Comparison of ENCODE assay signal across 17 cellular contexts in the genomic region with DNA sequence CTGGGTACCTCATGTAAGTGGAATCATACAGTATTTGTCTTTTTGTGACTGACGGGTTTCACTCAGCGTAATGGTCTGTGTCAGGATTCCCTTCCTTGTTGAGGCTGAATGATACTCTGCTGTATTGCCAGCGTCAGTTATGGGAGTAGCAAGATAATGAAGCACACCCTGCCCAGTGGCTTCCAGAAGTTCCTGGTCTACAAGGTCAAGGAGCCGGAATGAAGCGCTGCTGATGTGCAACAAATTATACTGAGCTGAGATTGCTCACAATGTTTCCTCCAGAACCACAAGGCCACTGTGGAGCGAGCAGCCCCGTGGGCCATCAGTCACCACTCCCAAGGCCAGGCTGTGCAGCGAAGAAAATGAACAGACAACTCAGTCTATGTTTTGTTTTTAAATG. TPM values are rescaled to one million over a fixed set of nuclear protein-coding genes. Genes with fewer than 3 reads are reported as not detected.
A peak's percentile ranks its signal among the peaks of the same experiment; 100 is the strongest.
DNase-seq lines count a peak whose midpoint lies in the region; ATAC-seq and TF ChIP-seq lines count a peak whose summit lies in the region.
"Had no signal": no experiment of that assay in that cellular context is flagged by ENCODE, and none has a peak within 500 bp of the region (broad histone marks: within the 10 kb centered on the region; RNA-seq: fewer than 3 reads in every experiment).

No MANE protein-coding gene starts in this region.

- H3K36me3 Mint-ChIP-seq in naive thymus-derived CD4-positive, alpha-beta T cell, result no peaks in the 10 kb centered on the region
- no peaks in the 10 kb centered on the region for H3K36me3 Mint-ChIP-seq in CD14-positive monocyte

- peak overlapping the region; percentile 26; the same call in 1 of the 2 replicates for H3K9ac ChIP-seq in OCI-LY3 (ENCODE audit: low read length)

- H3K9me3 ChIP-seq in OCI-LY3 (ENCODE audit: insufficient read depth, low read length), result no peaks in the 10 kb centered on the region
- no peaks in the 10 kb centered on the region for H3K9me3 ChIP-seq in naive thymus-derived CD4-positive, alpha-beta T cell (ENCODE audit: control insufficient read depth in 2 of 3, low read length in 3 of 3)
- H3K9me3 ChIP-seq: SJSA1 had no signal

- no peak overlapping the region for H3K27ac ChIP-seq in OCI-LY3 (ENCODE audit: low read length)
- H3K27ac ChIP-seq in naive thymus-derived CD4-positive, alpha-beta T cell (ENCODE audit: low read depth, low read length), result no peak overlapping the region
- H3K27ac ChIP-seq: RWPE1, SJSA1 had no signal

- no peaks in the 10 kb centered on the region for H3K79me2 ChIP-seq in OCI-LY3 (ENCODE audit: low read length)

- peak overlapping the region in 5 of 9 donors; percentile 20 to 75 (median 56) for H3K27ac Mint-ChIP-seq in naive thymus-derived CD4-positive, alpha-beta T cell
- peak overlapping the region in 2 of 7 donors; percentile 25 to 79 for H3K27ac Mint-ChIP-seq in CD14-positive monocyte

- intact Hi-C loops in naive thymus-derived CD4-positive, alpha-beta T cell (cut with micrococcal nuclease), result loop anchor here (1.0 to 10.0 kb wide), 15 partner anchors 15 to 607 kb away; a partner anchor contains a TSS
- intact Hi-C loops in CD14-positive monocyte (cut with micrococcal nuclease), result loop anchor here (5.0 to 10.0 kb wide), 3 partner anchors 36 to 143 kb away; a partner anchor contains a TSS

- peak overlapping the region; percentile 69; the same call in 1 of the 2 replicates for H2AFZ ChIP-seq in OCI-LY3 (ENCODE audit: low read depth, low read length)

- H3K4me1 Mint-ChIP-seq in naive thymus-derived CD4-positive, alpha-beta T cell, result peaks cover 12 to 27% (median 20%) of the 10 kb centered on the region in 7 donors
- H3K4me1 Mint-ChIP-seq in CD14-positive monocyte, result peaks cover 27% of the 10 kb centered on the region

- H4K20me1 ChIP-seq in OCI-LY3 (ENCODE audit: insufficient read depth, low read length), result no peaks in the 10 kb centered on the region

- no peak for ATAC-seq in naive thymus-derived CD4-positive, alpha-beta T cell

- H3K4me3 Mint-ChIP-seq in naive thymus-derived CD4-positive, alpha-beta T cell, result peak overlapping the region in 1 of 10 donors; percentile 47
- no peak overlapping the region for H3K4me3 Mint-ChIP-seq in CD14-positive monocyte

- peak overlapping the region; percentile 58; the same call in 1 of the 2 replicates for H3K4me2 ChIP-seq in OCI-LY3 (ENCODE audit: low read length)

- 0 out of 2 replicates have a peak, but pooled peaks cover 3% of the 10 kb centered on the region for H3K27me3 ChIP-seq in OCI-LY3 (ENCODE audit: low read depth, low read length)
- no peaks in the 10 kb centered on the region for H3K27me3 ChIP-seq in naive thymus-derived CD4-positive, alpha-beta T cell (ENCODE audit: control insufficient read depth in 2 of 2, insufficient read depth in 2 of 2, low read length in 2 of 2)
- H3K27me3 ChIP-seq: SJSA1 had no signal

- POLR2A ChIA-PET in naive thymus-derived CD4-positive, alpha-beta T cell (lab: Charles Lee), result interaction anchor here (0.6 kb wide), 1 partner anchor 68 kb away, joined by 4 read pairs; no protein-coding TSS in a partner anchor

- H3K4me3 ChIP-seq in OCI-LY3 (ENCODE audit: low read length), result no peak overlapping the region
- no peak overlapping the region for H3K4me3 ChIP-seq in naive thymus-derived CD4-positive, alpha-beta T cell (ENCODE audit: low read length)
- H3K4me3 ChIP-seq: SJSA1 had no signal

- H3K36me3 ChIP-seq in OCI-LY3 (replicated peaks; ENCODE audit: low read depth, low read length), result no peaks in the 10 kb centered on the region
- H3K36me3 ChIP-seq in naive thymus-derived CD4-positive, alpha-beta T cell (ENCODE audit: control insufficient read depth in 2 of 3, insufficient read depth in 3 of 3, low read length in 3 of 3), result no peaks in the 10 kb centered on the region
- H3K36me3 ChIP-seq: SJSA1 had no signal

- peaks cover 0 to 2% (median 0%) of the 10 kb centered on the region in 5 donors for H3K27me3 Mint-ChIP-seq in naive thymus-derived CD4-positive, alpha-beta T cell
- H3K27me3 Mint-ChIP-seq in CD14-positive monocyte (ENCODE audit: low read depth in 3 of 3), result peaks cover 0 to 5% (median 0%) of the 10 kb centered on the region in 3 donors

- CTCF ChIA-PET in naive thymus-derived CD4-positive, alpha-beta T cell (lab: Charles Lee), result interaction anchor here (0.9 to 3.6 kb wide), 3 partner anchors 10 to 133 kb away, joined by 3 to 44 read pairs (median 6); a partner anchor contains a TSS

- peak; percentile 28 for DNase-seq in amniotic epithelial cell (ENCODE audit: low read depth)
- no peak for DNase-seq in naive thymus-derived CD4-positive, alpha-beta T cell
- DNase-seq in DMS79 (lab: John Stamatoyannopoulos, UW), result no peak
- DNase-seq in activated T-cell treated with anti-CD3 and anti-CD28 coated beads, Interleukin-2, amount 50 U/mL, for 1 hour, result no peak
- no peak for DNase-seq in CD14-positive monocyte (ENCODE audit: low spot score)
- no peak for DNase-seq in hippocampal formation (lab: John Stamatoyannopoulos, UW)
- DNase-seq: DMS 273 treated with DMSO at 0.1 percent for 48 hours, NCI-H1105 treated with DMSO at 0.1 percent for 48 hours, NCI-H187 treated with DMSO at 0.1 percent for 48 hours, NCI-H2171 treated with DMSO at 0.1 percent for 48 hours had no signal

- peaks cover 24% of the 10 kb centered on the region for H3K4me1 ChIP-seq in OCI-LY3 (ENCODE audit: low read length)
- peaks cover 0 to 10% of the 10 kb centered on the region in 2 donors for H3K4me1 ChIP-seq in naive thymus-derived CD4-positive, alpha-beta T cell (ENCODE audit: control insufficient read depth in 2 of 2, insufficient read depth in 2 of 2, low read length in 2 of 2)

- H3K9me3 Mint-ChIP-seq in naive thymus-derived CD4-positive, alpha-beta T cell, result no peaks in the 10 kb centered on the region
- H3K9me3 Mint-ChIP-seq in CD14-positive monocyte, result no peaks in the 10 kb centered on the region

- TF ChIP-seq CTCF in OCI-LY3 (IDR thresholded peaks at IDR 0.05; ENCODE audit: low read depth, low read length), result no peak
- no peak for TF ChIP-seq CTCF in CD14-positive monocyte (IDR thresholded peaks at IDR 0.05)

RNA-seq across cellular contexts. Expression of a gene that starts 24.0 kb away (rescaled TPM):
- total RNA-seq in naive thymus-derived CD4-positive, alpha-beta T cell, result under 1 TPM in 1 of 5 experiments, not detected in 4; 0.29 TPM
- not detected for polyA plus RNA-seq in naive thymus-derived CD4-positive, alpha-beta T cell
- not detected for polyA plus RNA-seq in CD14-positive monocyte
- total RNA-seq: M059J, NCI-H460, SJSA1 had no signal
- polyA plus RNA-seq: AG04450, BJ had no signal

RNA-seq across cellular contexts. Expression of a gene that starts 24.2 kb away (rescaled TPM):
- total RNA-seq in naive thymus-derived CD4-positive, alpha-beta T cell, result not detected
- under 1 TPM in 1 of 2 donors, not detected in 1; 0.04 TPM for polyA plus RNA-seq in naive thymus-derived CD4-positive, alpha-beta T cell
- not detected for polyA plus RNA-seq in CD14-positive monocyte
- total RNA-seq: M059J, SJSA1 had no signal
- polyA plus RNA-seq: AG04450, BJ had no signal
